ENCODE assay signal across 1 cellular context in the genomic region with DNA sequence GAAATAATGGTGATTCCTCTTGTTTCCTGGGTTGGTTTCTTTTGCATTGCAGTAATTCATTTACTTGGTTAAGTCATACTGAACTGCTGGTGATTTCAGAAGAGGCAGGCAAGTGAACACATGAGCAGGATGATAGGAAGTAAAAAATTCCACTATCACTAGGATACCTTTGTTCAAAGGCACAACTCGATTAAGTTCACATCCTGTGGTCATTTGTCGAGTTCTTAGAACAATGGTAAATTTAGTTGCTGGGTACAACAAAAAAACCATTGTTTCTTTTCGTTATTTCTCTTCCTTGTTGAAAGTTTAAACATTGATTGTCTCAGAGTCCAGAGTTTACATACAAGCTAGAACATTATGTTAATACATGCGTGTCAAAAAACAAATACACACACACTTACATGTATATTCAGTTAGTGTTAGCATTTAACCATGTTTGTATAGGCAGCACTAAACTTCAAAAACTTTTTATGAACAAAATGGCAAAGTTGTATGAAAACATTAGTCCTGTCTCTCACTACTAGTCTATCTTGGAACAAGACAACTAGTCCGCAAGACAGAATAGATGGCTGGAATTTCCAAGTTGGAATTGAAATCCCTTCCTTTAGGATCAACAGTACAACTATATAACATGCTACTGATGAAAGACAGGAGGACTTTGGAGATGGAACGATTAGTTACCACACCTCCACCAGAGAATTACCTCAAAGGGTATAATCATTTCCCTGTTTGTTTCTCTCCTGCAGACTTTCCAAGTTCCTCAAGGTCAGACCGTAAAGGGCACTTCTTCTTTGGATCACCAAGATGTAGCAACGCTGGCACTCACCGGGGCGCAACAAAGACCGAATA.
TF ChIP-seq lines count a peak whose summit lies in the region.

No MANE protein-coding gene starts in this region.

TF ChIP-seq in HepG2, 621 proteins besides CTCF, POLR2A, EP300 and RAD21 (continued from another document):
- TF ChIP-seq, protein P1, sequence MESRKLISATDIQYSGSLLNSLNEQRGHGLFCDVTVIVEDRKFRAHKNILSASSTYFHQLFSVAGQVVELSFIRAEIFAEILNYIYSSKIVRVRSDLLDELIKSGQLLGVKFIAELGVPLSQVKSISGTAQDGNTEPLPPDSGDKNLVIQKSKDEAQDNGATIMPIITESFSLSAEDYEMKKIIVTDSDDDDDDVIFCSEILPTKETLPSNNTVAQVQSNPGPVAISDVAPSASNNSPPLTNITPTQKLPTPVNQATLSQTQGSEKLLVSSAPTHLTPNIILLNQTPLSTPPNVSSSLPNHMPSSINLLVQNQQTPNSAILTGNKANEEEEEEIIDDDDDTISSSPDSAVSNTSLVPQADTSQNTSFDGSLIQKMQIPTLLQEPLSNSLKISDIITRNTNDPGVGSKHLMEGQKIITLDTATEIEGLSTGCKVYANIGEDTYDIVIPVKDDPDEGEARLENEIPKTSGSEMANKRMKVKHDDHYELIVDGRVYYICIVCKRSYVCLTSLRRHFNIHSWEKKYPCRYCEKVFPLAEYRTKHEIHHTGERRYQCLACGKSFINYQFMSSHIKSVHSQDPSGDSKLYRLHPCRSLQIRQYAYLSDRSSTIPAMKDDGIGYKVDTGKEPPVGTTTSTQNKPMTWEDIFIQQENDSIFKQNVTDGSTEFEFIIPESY (CRISPR knock-in tag; IDR thresholded peaks at IDR 0.05) = peak; percentile 72
- TF ChIP-seq ZNF20 (CRISPR knock-in tag; IDR thresholded peaks at IDR 0.05) (no peak), HMG20B (CRISPR knock-in tag; conservative IDR thresholded peaks at IDR 0.05) (0 out of 2 replicates have a peak, but pooled peaks have one; percentile 49), ZNF710 (CRISPR knock-in tag; IDR thresholded peaks at IDR 0.05; ENCODE audit: borderline replicate concordance) (peak; percentile 81), ASH2L (IDR thresholded peaks at IDR 0.05; ENCODE audit: insufficient read length, low read depth, low read length) (peak; percentile 76), DRAP1 (CRISPR knock-in tag; IDR thresholded peaks at IDR 0.05) (peak; percentile 26; the same call in 1 of the 2 replicates), IRF2 (CRISPR knock-in tag; IDR thresholded peaks at IDR 0.05) (peak; percentile 58; the same call in 1 of the 2 replicates), KLF16 (CRISPR knock-in tag; IDR thresholded peaks at IDR 0.05) (peak in 1 of 2 experiments; percentile 60; a peak in 1 of 4 replicates), SOX6 (IDR thresholded peaks at IDR 0.05) (peak; percentile 100), SOX6 (CRISPR knock-in tag; IDR thresholded peaks at IDR 0.05) (peak; percentile 100), ATF7 (IDR thresholded peaks at IDR 0.05) (0 out of 2 replicates have a peak, but pooled peaks have one; percentile 9), ATF7 (CRISPR knock-in tag; IDR thresholded peaks at IDR 0.05) (no peak; the same call in 1 of the 2 replicates), ARID5B (CRISPR knock-in tag; IDR thresholded peaks at IDR 0.05) (peak; percentile 92), HMGA1 (CRISPR knock-in tag; conservative IDR thresholded peaks at IDR 0.05) (no peak), ZNF556 (CRISPR knock-in tag; IDR thresholded peaks at IDR 0.05; ENCODE audit: borderline replicate concordance) (0 out of 2 replicates have a peak, but pooled peaks have one; percentile 47), TEAD3 (CRISPR knock-in tag; optimal IDR thresholded peaks at IDR 0.05; ENCODE audit: borderline replicate concordance) (peak; percentile 63), NBN (conservative IDR thresholded peaks at IDR 0.05) (no peak), ONECUT2 (CRISPR knock-in tag; IDR thresholded peaks at IDR 0.05) (peak; percentile 66; the same call in 1 of the 2 replicates), FOXP4 (CRISPR knock-in tag; IDR thresholded peaks at IDR 0.05) (peak; percentile 77), SSRP1 (CRISPR knock-in tag; IDR thresholded peaks at IDR 0.05) (peak; percentile 51; the same call in 1 of the 2 replicates), POGZ (CRISPR knock-in tag; IDR thresholded peaks at IDR 0.05) (peak; percentile 68), SP140L (CRISPR knock-in tag; IDR thresholded peaks at IDR 0.05; ENCODE audit: borderline replicate concordance) (no peak), ZNF644 (CRISPR knock-in tag; IDR thresholded peaks at IDR 0.05; ENCODE audit: low read depth) (peak; percentile 20; the same call in 1 of the 2 replicates), ARID3A (IDR thresholded peaks at IDR 0.05; ENCODE audit: low read depth, low read length) (peak; percentile 92), ARID2 (CRISPR knock-in tag; IDR thresholded peaks at IDR 0.05; ENCODE audit: borderline replicate concordance) (0 out of 2 replicates have a peak, but pooled peaks have one; percentile 68)
- TF ChIP-seq, protein P2, sequence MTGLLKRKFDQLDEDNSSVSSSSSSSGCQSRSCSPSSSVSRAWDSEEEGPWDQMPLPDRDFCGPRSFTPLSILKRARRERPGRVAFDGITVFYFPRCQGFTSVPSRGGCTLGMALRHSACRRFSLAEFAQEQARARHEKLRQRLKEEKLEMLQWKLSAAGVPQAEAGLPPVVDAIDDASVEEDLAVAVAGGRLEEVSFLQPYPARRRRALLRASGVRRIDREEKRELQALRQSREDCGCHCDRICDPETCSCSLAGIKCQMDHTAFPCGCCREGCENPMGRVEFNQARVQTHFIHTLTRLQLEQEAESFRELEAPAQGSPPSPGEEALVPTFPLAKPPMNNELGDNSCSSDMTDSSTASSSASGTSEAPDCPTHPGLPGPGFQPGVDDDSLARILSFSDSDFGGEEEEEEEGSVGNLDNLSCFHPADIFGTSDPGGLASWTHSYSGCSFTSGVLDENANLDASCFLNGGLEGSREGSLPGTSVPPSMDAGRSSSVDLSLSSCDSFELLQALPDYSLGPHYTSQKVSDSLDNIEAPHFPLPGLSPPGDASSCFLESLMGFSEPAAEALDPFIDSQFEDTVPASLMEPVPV (CRISPR knock-in tag; IDR thresholded peaks at IDR 0.05) = peak; percentile 43; the same call in 1 of the 2 replicates
- TF ChIP-seq, protein P3, sequence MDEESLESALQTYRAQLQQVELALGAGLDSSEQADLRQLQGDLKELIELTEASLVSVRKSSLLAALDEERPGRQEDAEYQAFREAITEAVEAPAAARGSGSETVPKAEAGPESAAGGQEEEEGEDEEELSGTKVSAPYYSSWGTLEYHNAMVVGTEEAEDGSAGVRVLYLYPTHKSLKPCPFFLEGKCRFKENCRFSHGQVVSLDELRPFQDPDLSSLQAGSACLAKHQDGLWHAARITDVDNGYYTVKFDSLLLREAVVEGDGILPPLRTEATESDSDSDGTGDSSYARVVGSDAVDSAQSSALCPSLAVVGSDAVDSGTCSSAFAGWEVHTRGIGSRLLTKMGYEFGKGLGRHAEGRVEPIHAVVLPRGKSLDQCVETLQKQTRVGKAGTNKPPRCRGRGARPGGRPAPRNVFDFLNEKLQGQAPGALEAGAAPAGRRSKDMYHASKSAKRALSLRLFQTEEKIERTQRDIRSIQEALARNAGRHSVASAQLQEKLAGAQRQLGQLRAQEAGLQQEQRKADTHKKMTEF (CRISPR knock-in tag; IDR thresholded peaks at IDR 0.05) = peak; percentile 84
- TF ChIP-seq, protein P4, sequence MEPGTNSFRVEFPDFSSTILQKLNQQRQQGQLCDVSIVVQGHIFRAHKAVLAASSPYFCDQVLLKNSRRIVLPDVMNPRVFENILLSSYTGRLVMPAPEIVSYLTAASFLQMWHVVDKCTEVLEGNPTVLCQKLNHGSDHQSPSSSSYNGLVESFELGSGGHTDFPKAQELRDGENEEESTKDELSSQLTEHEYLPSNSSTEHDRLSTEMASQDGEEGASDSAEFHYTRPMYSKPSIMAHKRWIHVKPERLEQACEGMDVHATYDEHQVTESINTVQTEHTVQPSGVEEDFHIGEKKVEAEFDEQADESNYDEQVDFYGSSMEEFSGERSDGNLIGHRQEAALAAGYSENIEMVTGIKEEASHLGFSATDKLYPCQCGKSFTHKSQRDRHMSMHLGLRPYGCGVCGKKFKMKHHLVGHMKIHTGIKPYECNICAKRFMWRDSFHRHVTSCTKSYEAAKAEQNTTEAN (CRISPR knock-in tag; conservative IDR thresholded peaks at IDR 0.05) = peak; percentile 56; the same call in 1 of the 2 replicates
